8 cellular contexts compared by ENCODE assay signal in the genomic region with DNA sequence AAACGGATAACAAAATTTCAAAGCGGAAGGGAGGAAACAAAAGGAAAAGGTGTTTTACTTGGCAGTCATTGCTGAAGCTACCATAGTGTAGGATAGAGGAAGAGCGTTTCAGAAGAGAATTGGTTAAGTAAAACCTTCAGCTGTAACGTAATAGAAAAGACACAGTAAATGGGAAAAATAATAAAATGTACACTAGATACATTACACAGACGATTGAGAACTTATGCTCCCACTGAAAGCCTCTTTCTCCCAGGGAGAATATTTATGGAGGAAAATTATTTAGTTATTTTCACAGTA.
DNase-seq lines count a peak whose midpoint lies in the region; ATAC-seq and TF ChIP-seq lines count a peak whose summit lies in the region.

No MANE protein-coding gene starts in this region.

- H3K4me3 ChIP-seq in SK-N-SH (ENCODE audit: low read depth in 2 of 2, low read length in 1 of 2) (peak overlapping the region; percentile 62 to 81; a peak in 3 of 4 replicates), fibroblast of mammary gland (ENCODE audit: control insufficient read depth, low read depth, low read length) (peak overlapping the region; percentile 70)

- peak overlapping the region; percentile 79 to 86; a peak in 3 of 4 replicates for H3K27ac ChIP-seq in SK-N-SH (ENCODE audit: low read depth in 2 of 2, low read length in 1 of 2)

- peaks cover 12% of the 10 kb centered on the region for H3F3A ChIP-seq in SK-N-SH (replicated peaks; ENCODE audit: insufficient read depth)

- peak overlapping the region; percentile 88 for H3K4me2 ChIP-seq in SK-N-SH

- peak overlapping the region; percentile 87 for H3K4me3 Mint-ChIP-seq in stimulated activated effector memory CD8-positive, alpha-beta T cell treated with anti-CD3 and anti-CD28 coated beads, Interleukin-12 subunit alpha, Interleukin-12 subunit beta, amount 100 ng/mL, for 72 hours

- POLR2A ChIA-PET in SK-N-SH (lab: Yijun Ruan, JAX): no interaction called here

- H3K9me3 ChIP-seq in SK-N-SH: no peaks in the 10 kb centered on the region

- H4K20me1 ChIP-seq in SK-N-SH (ENCODE audit: insufficient read depth): no peaks in the 10 kb centered on the region

- H3K9me2 ChIP-seq in SK-N-SH: no peaks in the 10 kb centered on the region

- peak overlapping the region; percentile 85 for H3K9ac ChIP-seq in SK-N-SH

- H3K79me2 ChIP-seq in SK-N-SH (ENCODE audit: insufficient read depth): no peaks in the 10 kb centered on the region

- DNase-seq in SKM-1 (lab: John Stamatoyannopoulos, UW; ENCODE audit: unreplicated experiment) (peak; percentile 23), SKM-1 treated with dmso at 0.1 percent for 144 hours (lab: John Stamatoyannopoulos, UW; ENCODE audit: unreplicated experiment) (no peak), SK-N-SH (no peak), fibroblast of mammary gland (ENCODE audit: low read depth) (no peak), COLO668 (lab: John Stamatoyannopoulos, UW; ENCODE audit: unreplicated experiment) (no peak), posterior cingulate gyrus (no peak), NCI-H2081 (lab: John Stamatoyannopoulos, UW) (no peak)
- DNase-seq in stimulated activated effector memory CD8-positive, alpha-beta T cell treated with anti-CD3 and anti-CD28 coated beads, Interleukin-12 subunit alpha, Interleukin-12 subunit beta, amount 100 ng/mL, for 72 hours (ENCODE audit: low spot score in 2 of 2): no peak

- CTCF ChIA-PET in SK-N-SH (lab: Yijun Ruan, JAX): interaction anchor here (3.8 kb wide), 1 partner anchor 228 kb away, joined by 15 read pairs; no protein-coding TSS in a partner anchor

- no peaks in the 10 kb centered on the region for H3K27me3 ChIP-seq in SK-N-SH (ENCODE audit: insufficient read depth)

- TF ChIP-seq EP300 in SK-N-SH (IDR thresholded peaks at IDR 0.05; ENCODE audit: borderline replicate concordance in 1 of 2, low read depth in 1 of 2, low read length in 1 of 2): no peak

- H3K9me3 Mint-ChIP-seq in stimulated activated effector memory CD8-positive, alpha-beta T cell treated with anti-CD3 and anti-CD28 coated beads, Interleukin-12 subunit alpha, Interleukin-12 subunit beta, amount 100 ng/mL, for 72 hours: no peaks in the 10 kb centered on the region

- peaks cover 4% of the 10 kb centered on the region for H3K36me3 Mint-ChIP-seq in stimulated activated effector memory CD8-positive, alpha-beta T cell treated with anti-CD3 and anti-CD28 coated beads, Interleukin-12 subunit alpha, Interleukin-12 subunit beta, amount 100 ng/mL, for 72 hours

- no peak for TF ChIP-seq RAD21 in SK-N-SH (IDR thresholded peaks at IDR 0.05; ENCODE audit: low read length)

- intact Hi-C loops in posterior cingulate gyrus (cut with DNase I): no loop called here

- H3K4me1 Mint-ChIP-seq in stimulated activated effector memory CD8-positive, alpha-beta T cell treated with anti-CD3 and anti-CD28 coated beads, Interleukin-12 subunit alpha, Interleukin-12 subunit beta, amount 100 ng/mL, for 72 hours: peaks cover 28% of the 10 kb centered on the region

- no peak for TF ChIP-seq CTCF in SK-N-SH (IDR thresholded peaks at IDR 0.05)
- TF ChIP-seq CTCF in fibroblast of mammary gland (conservative IDR thresholded peaks at IDR 0.05; ENCODE audit: control insufficient read depth, insufficient read depth, low read depth, low read length): no peak

- H3K27ac Mint-ChIP-seq in stimulated activated effector memory CD8-positive, alpha-beta T cell treated with anti-CD3 and anti-CD28 coated beads, Interleukin-12 subunit alpha, Interleukin-12 subunit beta, amount 100 ng/mL, for 72 hours: peak overlapping the region; percentile 85

- H3K36me3 ChIP-seq in SK-N-SH (replicated peaks in 1 of 2; ENCODE audit: control insufficient read depth in 1 of 2, insufficient read depth in 2 of 2, low read length in 1 of 2): no peaks in the 10 kb centered on the region

- ATAC-seq in stimulated activated effector memory CD8-positive, alpha-beta T cell treated with anti-CD3 and anti-CD28 coated beads, Interleukin-12 subunit alpha, Interleukin-12 subunit beta, amount 100 ng/mL, for 72 hours: no peak

- H2AFZ ChIP-seq in SK-N-SH (ENCODE audit: low read depth): peak overlapping the region; percentile 80

- 16% methylated on average over 5 of the region's 5 CpGs for WGBS in SK-N-SH (ENCODE audit: low lambda C conversion rate)

- H3K4me1 ChIP-seq in SK-N-SH (ENCODE audit: control insufficient read depth in 1 of 2, insufficient read depth in 2 of 2, low read depth in 1 of 2, low read length in 1 of 2): peaks cover 6 to 16% of the 10 kb centered on the region in 2 experiments; a peak in 2 of 4 replicates

TF ChIP-seq in SK-N-SH, 30 proteins besides CTCF, POLR2A, EP300 and RAD21:
- TF ChIP-seq, protein P1, sequence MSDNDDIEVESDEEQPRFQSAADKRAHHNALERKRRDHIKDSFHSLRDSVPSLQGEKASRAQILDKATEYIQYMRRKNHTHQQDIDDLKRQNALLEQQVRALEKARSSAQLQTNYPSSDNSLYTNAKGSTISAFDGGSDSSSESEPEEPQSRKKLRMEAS (IDR thresholded peaks at IDR 0.05; ENCODE audit: low read depth): no peak
- TF ChIP-seq RCOR1 (IDR thresholded peaks at IDR 0.05; ENCODE audit: low read length) (no peak), TEAD4 (IDR thresholded peaks at IDR 0.05; ENCODE audit: borderline replicate concordance, insufficient read depth) (no peak), RFX5 (IDR thresholded peaks at IDR 0.05; ENCODE audit: low read length) (no peak), YY1 (IDR thresholded peaks at IDR 0.05; ENCODE audit: low read depth) (no peak), GABPA (IDR thresholded peaks at IDR 0.05; ENCODE audit: low read depth) (no peak), FOXJ3 (CRISPR knock-in tag; IDR thresholded peaks at IDR 0.05) (no peak), NRF1 (IDR thresholded peaks at IDR 0.05; ENCODE audit: low read depth, low read length) (no peak), SMC3 (IDR thresholded peaks at IDR 0.05; ENCODE audit: low read depth, low read length) (no peak), SIN3A (IDR thresholded peaks at IDR 0.05; ENCODE audit: borderline replicate concordance, low read depth, low read length) (no peak)
- TF ChIP-seq, protein P2, sequence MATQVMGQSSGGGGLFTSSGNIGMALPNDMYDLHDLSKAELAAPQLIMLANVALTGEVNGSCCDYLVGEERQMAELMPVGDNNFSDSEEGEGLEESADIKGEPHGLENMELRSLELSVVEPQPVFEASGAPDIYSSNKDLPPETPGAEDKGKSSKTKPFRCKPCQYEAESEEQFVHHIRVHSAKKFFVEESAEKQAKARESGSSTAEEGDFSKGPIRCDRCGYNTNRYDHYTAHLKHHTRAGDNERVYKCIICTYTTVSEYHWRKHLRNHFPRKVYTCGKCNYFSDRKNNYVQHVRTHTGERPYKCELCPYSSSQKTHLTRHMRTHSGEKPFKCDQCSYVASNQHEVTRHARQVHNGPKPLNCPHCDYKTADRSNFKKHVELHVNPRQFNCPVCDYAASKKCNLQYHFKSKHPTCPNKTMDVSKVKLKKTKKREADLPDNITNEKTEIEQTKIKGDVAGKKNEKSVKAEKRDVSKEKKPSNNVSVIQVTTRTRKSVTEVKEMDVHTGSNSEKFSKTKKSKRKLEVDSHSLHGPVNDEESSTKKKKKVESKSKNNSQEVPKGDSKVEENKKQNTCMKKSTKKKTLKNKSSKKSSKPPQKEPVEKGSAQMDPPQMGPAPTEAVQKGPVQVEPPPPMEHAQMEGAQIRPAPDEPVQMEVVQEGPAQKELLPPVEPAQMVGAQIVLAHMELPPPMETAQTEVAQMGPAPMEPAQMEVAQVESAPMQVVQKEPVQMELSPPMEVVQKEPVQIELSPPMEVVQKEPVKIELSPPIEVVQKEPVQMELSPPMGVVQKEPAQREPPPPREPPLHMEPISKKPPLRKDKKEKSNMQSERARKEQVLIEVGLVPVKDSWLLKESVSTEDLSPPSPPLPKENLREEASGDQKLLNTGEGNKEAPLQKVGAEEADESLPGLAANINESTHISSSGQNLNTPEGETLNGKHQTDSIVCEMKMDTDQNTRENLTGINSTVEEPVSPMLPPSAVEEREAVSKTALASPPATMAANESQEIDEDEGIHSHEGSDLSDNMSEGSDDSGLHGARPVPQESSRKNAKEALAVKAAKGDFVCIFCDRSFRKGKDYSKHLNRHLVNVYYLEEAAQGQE (IDR thresholded peaks at IDR 0.05; ENCODE audit: low read depth, low read length): no peak
- TF ChIP-seq, protein P3, sequence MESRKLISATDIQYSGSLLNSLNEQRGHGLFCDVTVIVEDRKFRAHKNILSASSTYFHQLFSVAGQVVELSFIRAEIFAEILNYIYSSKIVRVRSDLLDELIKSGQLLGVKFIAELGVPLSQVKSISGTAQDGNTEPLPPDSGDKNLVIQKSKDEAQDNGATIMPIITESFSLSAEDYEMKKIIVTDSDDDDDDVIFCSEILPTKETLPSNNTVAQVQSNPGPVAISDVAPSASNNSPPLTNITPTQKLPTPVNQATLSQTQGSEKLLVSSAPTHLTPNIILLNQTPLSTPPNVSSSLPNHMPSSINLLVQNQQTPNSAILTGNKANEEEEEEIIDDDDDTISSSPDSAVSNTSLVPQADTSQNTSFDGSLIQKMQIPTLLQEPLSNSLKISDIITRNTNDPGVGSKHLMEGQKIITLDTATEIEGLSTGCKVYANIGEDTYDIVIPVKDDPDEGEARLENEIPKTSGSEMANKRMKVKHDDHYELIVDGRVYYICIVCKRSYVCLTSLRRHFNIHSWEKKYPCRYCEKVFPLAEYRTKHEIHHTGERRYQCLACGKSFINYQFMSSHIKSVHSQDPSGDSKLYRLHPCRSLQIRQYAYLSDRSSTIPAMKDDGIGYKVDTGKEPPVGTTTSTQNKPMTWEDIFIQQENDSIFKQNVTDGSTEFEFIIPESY (IDR thresholded peaks at IDR 0.05; ENCODE audit: borderline replicate concordance, low read depth): no peak
